14 cellular contexts compared by ENCODE assay signal in genomic region chr1:38727629-38728175, GRCh38.
DNase-seq lines count a peak whose midpoint lies in the region; ATAC-seq and TF ChIP-seq lines count a peak whose summit lies in the region.
"Had no signal": no experiment of that assay in that cellular context is flagged by ENCODE, and none has a peak within 500 bp of the region (broad histone marks: within the 10 kb centered on the region; RNA-seq: fewer than 3 reads in every experiment).

No MANE protein-coding gene starts in this region.

- peak overlapping the region; percentile 54; the same call in 1 of the 2 replicates for H3K4me2 ChIP-seq in IMR-90 (ENCODE audit: low read depth, low read length)
- H3K4me2 ChIP-seq: A549 had no signal

- H4K5ac ChIP-seq in IMR-90 (ENCODE audit: low read depth, low read length): no peak overlapping the region

- peaks cover 56% of the 10 kb centered on the region for H3K4me1 Mint-ChIP-seq in nephron
- H3K4me1 Mint-ChIP-seq: activated CD8-positive, alpha-beta memory T cell treated with anti-CD3 and anti-CD28 coated beads, Interleukin-2, amount 10 ng/mL, durations not matched to agents 7 days and 5 days had no signal

- no peak overlapping the region for H3K56ac ChIP-seq in IMR-90 (ENCODE audit: extremely low read depth, insufficient read depth, low read length)

- no peaks in the 10 kb centered on the region for H3K9me3 ChIP-seq in A673 (ENCODE audit: low read depth, low read length, poor library complexity, severe bottlenecking)
- no peaks in the 10 kb centered on the region for H3K9me3 ChIP-seq in IMR-90 (ENCODE audit: control insufficient read depth, insufficient read depth, low read length)
- H3K9me3 ChIP-seq: A549, ascending aorta had no signal

- no peak overlapping the region for H3K23ac ChIP-seq in IMR-90 (ENCODE audit: low read depth, low read length)

- TF ChIP-seq POLR2A in IMR-90 (IDR thresholded peaks at IDR 0.05; ENCODE audit: low read depth, low read length): no peak

- DNase-seq in A673 (ENCODE audit: low spot score) (no peak), IMR-90 (no peak), fibroblast of peridontal ligament (ENCODE audit: extremely low read depth) (peak; percentile 5), GM19238 (ENCODE audit: insufficient read length, low spot score) (no peak), NCI-H524 treated with DMSO at 0.1 percent for 48 hours (lab: John Stamatoyannopoulos, UW) (no peak)
- DNase-seq in stimulated activated CD4-positive, alpha-beta T cell treated with anti-CD3 and anti-CD28 coated beads, Interleukin-2, amount 100 ng/mL, for 24 hours: no peak
- DNase-seq: activated CD8-positive, alpha-beta memory T cell treated with anti-CD3 and anti-CD28 coated beads, Interleukin-2, amount 10 ng/mL, durations not matched to agents 7 days and 5 days; MV-4-11; NCI-H774 had no signal

- dilution Hi-C loops in IMR-90 (cut with HindIII; ENCODE audit: low sequenced_read_pairs, unreplicated experiment): no loop called here

- H4K91ac ChIP-seq in IMR-90 (ENCODE audit: insufficient read depth, low read depth, low read length): no peak overlapping the region

- BruUV-seq in A673 (replicated peaks; lab: Mats Ljungman, UMichigan) (no TSS peak), IMR-90 (replicated peaks; lab: Mats Ljungman, UMichigan) (no TSS peak)

- H3K14ac ChIP-seq in IMR-90 (replicated peaks; ENCODE audit: low read depth, low read length): no peak overlapping the region

- no peak overlapping the region for H3K18ac ChIP-seq in IMR-90 (ENCODE audit: low read depth, low read length)

- in situ Hi-C loops in IMR-90 (cut with MboI; ENCODE audit: low sequenced_read_pairs): no loop called here

- POLR2A ChIA-PET in A673 (lab: Charles Lee; ENCODE audit: low non-redundant PET) (interaction anchor here (0.6 to 0.9 kb wide), 7 partner anchors 14 to 731 kb away, joined by 3 to 7 read pairs (median 3); no protein-coding TSS in a partner anchor), IMR-90 (lab: Charles Lee; ENCODE audit: unreplicated experiment) (no interaction called here)

- H3K4me1 ChIP-seq in A673 (ENCODE audit: insufficient read depth, low read length, poor library complexity, severe bottlenecking) (peaks cover 63% of the 10 kb centered on the region), IMR-90 (ENCODE audit: control insufficient read depth, insufficient read depth, low read length) (no peaks in the 10 kb centered on the region)
- H3K4me1 ChIP-seq: A549 had no signal

- H3K4ac ChIP-seq in IMR-90 (ENCODE audit: low read depth, low read length): no peak overlapping the region

- no CpG with 5 or more reads among the region's 7 CpGs for whole genome bisulfite sequencing in IMR-90 (ENCODE audit: extremely low coverage in 2 of 2, insufficient read length in 1 of 2), 2 experiments

- H2BK15ac ChIP-seq in IMR-90 (ENCODE audit: low read depth, low read length): no peak overlapping the region

- intact Hi-C loops in A673 (cut with micrococcal nuclease; ENCODE audit: unreplicated experiment): loop anchor here (2.0 to 5.0 kb wide), 5 partner anchors 90 to 680 kb away; partner anchors contain the start of gene POU3F1
- intact Hi-C loops in IMR-90 (cut with micrococcal nuclease): no loop called here

- H2BK5ac ChIP-seq in IMR-90 (ENCODE audit: low read depth, low read length, poor library complexity, severe bottlenecking): no peak overlapping the region

- H3K27ac ChIP-seq in A673 (ENCODE audit: low read depth, low read length, poor library complexity, severe bottlenecking) (peak overlapping the region; percentile 96), IMR-90 (ENCODE audit: insufficient read depth, low read length) (no peak overlapping the region)
- H3K27ac ChIP-seq: A549 had no signal

- H3K4me3 ChIP-seq in A673 (ENCODE audit: low read depth, low read length, poor library complexity, severe bottlenecking) (peak overlapping the region; percentile 14), IMR-90 (ENCODE audit: insufficient read depth, low read depth, low read length) (no peak overlapping the region)
- H3K4me3 ChIP-seq: A549 had no signal

- peak overlapping the region; percentile 5 to 30 (median 24) for H3K4me3 Mint-ChIP-seq in nephron
- H3K4me3 Mint-ChIP-seq: activated CD8-positive, alpha-beta memory T cell treated with anti-CD3 and anti-CD28 coated beads, Interleukin-2, amount 10 ng/mL, durations not matched to agents 7 days and 5 days had no signal

- no peaks in the 10 kb centered on the region for H3K79me1 ChIP-seq in IMR-90 (ENCODE audit: low read depth in 1 of 2, low read length in 2 of 2)

- H3K9me1 ChIP-seq in IMR-90 (ENCODE audit: insufficient read depth, low read length): no peaks in the 10 kb centered on the region

- no peak overlapping the region for H2AFZ ChIP-seq in IMR-90 (replicated peaks; ENCODE audit: low read length, poor library complexity)

- TF ChIP-seq RAD21 in IMR-90 (IDR thresholded peaks at IDR 0.05; ENCODE audit: low read length): no peak

- no peak overlapping the region for H2BK120ac ChIP-seq in IMR-90 (ENCODE audit: low read depth, low read length)

- H3K36me3 ChIP-seq in A673 (ENCODE audit: insufficient read depth, low read length, poor library complexity, severe bottlenecking) (no peaks in the 10 kb centered on the region), IMR-90 (ENCODE audit: control insufficient read depth, insufficient read depth, low read length) (no peaks in the 10 kb centered on the region)
- H3K36me3 ChIP-seq: ascending aorta had no signal

- ATAC-seq in IMR-90 (ENCODE audit: low read depth) (no peak), HG02610 (IDR thresholded peaks at IDR 0.05; ENCODE audit: unreplicated experiment) (no peak)
- ATAC-seq: A549; activated CD4-positive, CD25-positive, alpha-beta regulatory T cell treated with anti-CD3 and anti-CD28 coated beads, Interleukin-2, amount 50 U/mL, for 24 hours; activated CD8-positive, alpha-beta memory T cell treated with anti-CD3 and anti-CD28 coated beads, Interleukin-2, amount 10 ng/mL, durations not matched to agents 7 days and 5 days had no signal

- CTCF ChIA-PET in A673 (lab: Charles Lee): interaction anchor here (0.7 to 0.9 kb wide), 2 partner anchors 55 to 215 kb away, joined by 4 read pairs; no protein-coding TSS in a partner anchor
- CTCF ChIA-PET in IMR-90 (lab: Yijun Ruan, JAX): no interaction called here

- H4K8ac ChIP-seq in IMR-90 (ENCODE audit: low read depth in 2 of 2, low read length in 2 of 2): no peak overlapping the region

- TF ChIP-seq CTCF in A673 (conservative IDR thresholded peaks at IDR 0.05; ENCODE audit: low read depth, low read length): no peak
- TF ChIP-seq CTCF in IMR-90 (conservative IDR thresholded peaks at IDR 0.05; ENCODE audit: low read depth, low read length): no peak
- TF ChIP-seq CTCF in nephron (IDR thresholded peaks at IDR 0.05; ENCODE audit: unreplicated experiment in 3 of 3): no peak

- H3K27me3 ChIP-seq in A673 (replicated peaks; ENCODE audit: insufficient read depth, low read depth, low read length, poor library complexity): no peaks in the 10 kb centered on the region
- H3K27me3 ChIP-seq in IMR-90 (ENCODE audit: control insufficient read depth, insufficient read depth, low read length): peaks cover 2% of the 10 kb centered on the region; the same call in 1 of the 2 replicates
- H3K27me3 ChIP-seq: ascending aorta had no signal

- peak overlapping the region; percentile 80 to 91 (median 82) for H3K27ac Mint-ChIP-seq in nephron
- H3K27ac Mint-ChIP-seq: activated CD8-positive, alpha-beta memory T cell treated with anti-CD3 and anti-CD28 coated beads, Interleukin-2, amount 10 ng/mL, durations not matched to agents 7 days and 5 days had no signal

- no peak overlapping the region for H2AK5ac ChIP-seq in IMR-90 (ENCODE audit: low read depth, low read length)

- no peaks in the 10 kb centered on the region for H4K20me1 ChIP-seq in IMR-90 (ENCODE audit: insufficient read depth, low read length)

- no peak overlapping the region for H2AK9ac ChIP-seq in IMR-90 (replicated peaks; ENCODE audit: low read depth, low read length, poor library complexity)

- H3K27me3 Mint-ChIP-seq in nephron (ENCODE audit: low read depth): peaks cover 35% of the 10 kb centered on the region

- H3K9me3 Mint-ChIP-seq in nephron: no peaks in the 10 kb centered on the region

- H2BK20ac ChIP-seq in IMR-90 (ENCODE audit: low read depth, low read length): no peak overlapping the region

- no peak overlapping the region for H3K9ac ChIP-seq in IMR-90 (ENCODE audit: low read depth, low read length)

- H3K36me3 Mint-ChIP-seq in nephron (ENCODE audit: low read depth): no peaks in the 10 kb centered on the region
- H3K36me3 Mint-ChIP-seq: activated CD8-positive, alpha-beta memory T cell treated with anti-CD3 and anti-CD28 coated beads, Interleukin-2, amount 10 ng/mL, durations not matched to agents 7 days and 5 days had no signal

TF ChIP-seq in IMR-90, 13 proteins besides CTCF, POLR2A, EP300 and RAD21:
- no peak for TF ChIP-seq BHLHE40 (IDR thresholded peaks at IDR 0.05; ENCODE audit: low read depth, low read length)
- TF ChIP-seq NFE2L2 (IDR thresholded peaks at IDR 0.05; ENCODE audit: low read depth, low read length): no peak
- TF ChIP-seq CHD1 (IDR thresholded peaks at IDR 0.05; ENCODE audit: low read depth, low read length): no peak
- no peak for TF ChIP-seq RCOR1 (IDR thresholded peaks at IDR 0.05; ENCODE audit: insufficient replicate concordance, low read length)
- no peak for TF ChIP-seq MAFK (IDR thresholded peaks at IDR 0.05; ENCODE audit: low read depth, low read length)
- no peak for TF ChIP-seq USF2 (IDR thresholded peaks at IDR 0.05; ENCODE audit: low read depth, low read length)
- TF ChIP-seq SMC3 (IDR thresholded peaks at IDR 0.05; ENCODE audit: low read depth, low read length): no peak
- TF ChIP-seq MXI1 (IDR thresholded peaks at IDR 0.05; ENCODE audit: borderline replicate concordance, low read depth, low read length): no peak
